In the genomic region with DNA sequence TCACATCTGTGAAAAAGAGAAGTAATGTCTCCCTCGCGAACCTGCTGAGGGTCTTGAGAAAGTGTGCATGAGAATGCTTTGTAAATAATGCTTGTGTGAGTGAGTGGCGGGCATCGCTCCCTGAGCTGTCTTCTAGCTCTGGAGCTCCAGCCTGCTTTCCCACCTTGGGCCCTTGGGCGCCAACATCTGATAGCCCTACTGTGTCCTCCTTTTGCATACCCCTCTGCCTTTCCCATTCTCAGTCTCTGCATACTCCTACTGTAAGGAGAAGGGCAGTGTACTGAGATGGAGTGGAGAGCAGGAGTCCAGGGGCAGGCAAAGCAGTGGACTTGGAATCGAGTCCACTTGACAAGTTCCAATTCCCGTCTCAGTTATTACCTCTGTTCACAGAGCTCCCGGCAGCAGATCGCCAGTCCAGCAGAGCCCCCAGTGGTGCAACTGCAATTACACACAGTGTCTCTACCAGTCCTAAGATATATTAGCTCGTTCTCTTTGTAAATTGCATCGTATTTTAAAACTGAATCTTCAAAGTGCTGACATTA, we compare ENCODE assay signal across 1 cellular context.
TF ChIP-seq lines count a peak whose summit lies in the region.

No MANE protein-coding gene starts in this region.

TF ChIP-seq in H1, 55 proteins besides CTCF, POLR2A, EP300 and RAD21:
- no peak for TF ChIP-seq CBX8 (IDR thresholded peaks at IDR 0.05; ENCODE audit: borderline replicate concordance, low read depth, low read length)
- TF ChIP-seq RNF2 (IDR thresholded peaks at IDR 0.05; ENCODE audit: borderline replicate concordance, low read depth, low read length, missing control alignments, poor library complexity, severe bottlenecking): no peak
- TF ChIP-seq CHD1 (IDR thresholded peaks at IDR 0.05; ENCODE audit: low read depth, low read length): no peak
- TF ChIP-seq YY1 (IDR thresholded peaks at IDR 0.05; ENCODE audit: low read depth, low read length): no peak
